8 cellular contexts compared by ENCODE assay signal in the genomic region with DNA sequence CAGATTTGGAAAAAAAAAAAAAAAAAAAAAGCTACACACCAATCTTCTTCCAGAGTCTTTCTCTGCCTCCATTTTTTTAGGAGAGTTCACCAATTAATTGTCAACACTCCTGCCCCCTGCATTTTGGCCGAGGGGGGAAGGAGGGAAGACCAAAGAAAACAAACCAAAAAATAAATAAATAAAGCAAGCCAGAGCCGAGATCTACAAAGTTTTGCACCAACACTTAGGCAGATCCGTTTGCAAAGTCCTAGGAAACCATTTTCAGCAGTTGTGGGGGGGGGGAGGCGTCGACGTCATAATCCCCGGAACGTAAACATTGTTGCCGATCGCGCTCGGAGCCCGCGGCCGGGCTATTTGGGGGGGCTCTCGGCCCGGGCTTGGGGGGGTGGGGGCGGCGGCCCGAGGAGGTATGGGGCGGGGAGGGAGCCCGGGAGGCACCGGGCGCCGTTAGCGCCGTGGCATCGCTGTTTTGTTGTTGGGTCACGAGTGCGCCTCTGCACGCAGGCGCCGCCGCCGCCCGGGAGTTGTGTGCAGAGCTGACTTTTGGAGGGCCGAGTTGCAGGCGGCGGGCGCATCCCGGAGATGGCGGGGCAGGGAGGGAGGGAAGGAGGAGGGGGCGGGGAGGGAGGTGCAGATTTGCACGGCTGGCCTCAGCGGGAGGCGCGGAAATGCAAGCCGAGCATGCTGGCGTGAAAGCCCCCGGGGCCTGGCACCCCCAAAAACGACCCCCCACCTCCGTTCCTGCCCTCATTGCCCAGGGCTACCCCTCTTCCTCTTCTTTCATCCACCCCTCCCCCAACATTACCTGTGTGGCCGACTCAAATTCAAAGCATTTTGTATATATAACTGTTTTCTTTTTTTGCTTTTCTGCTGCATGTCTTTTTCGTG. TPM values are rescaled to one million over a fixed set of nuclear protein-coding genes. Genes with fewer than 3 reads are reported as not detected.
A peak's percentile ranks its signal among the peaks of the same experiment; 100 is the strongest.
DNase-seq lines count a peak whose midpoint lies in the region; ATAC-seq and TF ChIP-seq lines count a peak whose summit lies in the region.

No MANE protein-coding gene starts in this region.

- TF ChIP-seq POLR2A in ovary (IDR thresholded peaks at IDR 0.05) (no peak), tibial nerve (IDR thresholded peaks at IDR 0.05) (no peak)

- H3K27ac Mint-ChIP-seq in activated naive CD4-positive, alpha-beta T cell treated with anti-CD3 and anti-CD28 coated beads, Interleukin-2, amount 50 U/mL, for 72 hours = peak overlapping the region; percentile 88 to 100

- no peaks in the 10 kb centered on the region for H3K9me3 ChIP-seq in SK-N-MC (ENCODE audit: low read depth, low read length)
- H3K9me3 ChIP-seq in ovary = no peaks in the 10 kb centered on the region
- no peaks in the 10 kb centered on the region for H3K9me3 ChIP-seq in tibial nerve

- H3K36me3 ChIP-seq in GM06990 (ENCODE audit: control insufficient read depth, insufficient read depth, low read length) (no peaks in the 10 kb centered on the region), SK-N-MC (ENCODE audit: insufficient read depth, low read length) (peaks cover 9% of the 10 kb centered on the region), ovary (no peaks in the 10 kb centered on the region), tibial nerve (peaks cover 0 to 5% (median 0%) of the 10 kb centered on the region in 3 donors)

- H3K27ac ChIP-seq in SK-N-MC (peak overlapping the region; percentile 96), ovary (peak overlapping the region; percentile 56 to 84), tibial nerve (peak overlapping the region; percentile 83 to 94 (median 88))

- peak; percentile 64 to 80 for ATAC-seq in activated naive CD4-positive, alpha-beta T cell treated with anti-CD3 and anti-CD28 coated beads, Interleukin-2, amount 50 U/mL, for 72 hours
- ATAC-seq in Right ventricle myocardium inferior (peak; percentile 67), GM19328 (IDR thresholded peaks at IDR 0.05; ENCODE audit: unreplicated experiment) (no peak)

- H3K4me1 ChIP-seq in ovary (ENCODE audit: insufficient read depth) (peaks cover 13% of the 10 kb centered on the region), tibial nerve (peaks cover 0 to 60% (median 37%) of the 10 kb centered on the region in 4 donors)

- H3K27me3 ChIP-seq in GM06990 (replicated peaks; ENCODE audit: control insufficient read depth, insufficient read depth, low read length) (no peaks in the 10 kb centered on the region), ovary (no peaks in the 10 kb centered on the region), tibial nerve (no peaks in the 10 kb centered on the region)

- DNase-seq in GM06990 (ENCODE audit: extremely low read depth, insufficient read length) (peak; percentile 56), Kasumi-1 (lab: John Stamatoyannopoulos, UW) (peak; percentile 45 to 53), SK-N-MC (ENCODE audit: low read depth, low spot score) (no peak), Right ventricle myocardium inferior (ENCODE audit: missing footprints) (peak; percentile 88), ovary (peak; percentile 65 to 81 (median 76)), tibial nerve (ENCODE audit: low spot score in 2 of 2) (peak; percentile 43 to 67)
- peak; percentile 62 to 75 for DNase-seq in activated naive CD4-positive, alpha-beta T cell treated with anti-CD3 and anti-CD28 coated beads, Interleukin-2, amount 50 U/mL, for 72 hours (ENCODE audit: low spot score in 2 of 2)

- H3K9me3 Mint-ChIP-seq in activated naive CD4-positive, alpha-beta T cell treated with anti-CD3 and anti-CD28 coated beads, Interleukin-2, amount 50 U/mL, for 72 hours = no peaks in the 10 kb centered on the region

- intact Hi-C loops in Right ventricle myocardium inferior (cut with DNase I) (loop anchor here (2.0 to 5.0 kb wide), 2 partner anchors 43 to 47 kb away; partner anchors contain the start of gene ORAI1), ovary (cut with DNase I) (loop anchor here in 1 of 4 donors (2.0 to 5.0 kb wide), 2 partner anchors 41 to 47 kb away; partner anchors contain the start of gene ORAI1)

- peak overlapping the region; percentile 87 for H3K9ac ChIP-seq in SK-N-MC (ENCODE audit: insufficient read length)

- H3K4me3 ChIP-seq in GM06990 (replicated peaks; ENCODE audit: low read depth, low read length) = peak overlapping the region; percentile 66
- peak overlapping the region; percentile 95 for H3K4me3 ChIP-seq in SK-N-MC
- peak overlapping the region; percentile 43 for H3K4me3 ChIP-seq in ovary
- H3K4me3 ChIP-seq in tibial nerve = peak overlapping the region; percentile 57 to 81 (median 66)

- 0 to 1% (median 1%) methylated on average over 35 to 54 of the region's 54 CpGs for WGBS in ovary, 3 donors
- 0 to 1% methylated on average over 31 to 42 of the region's 54 CpGs for WGBS in tibial nerve, 2 donors

- TF ChIP-seq EP300 in ovary (IDR thresholded peaks at IDR 0.05) = no peak
- peak in 1 of 2 donors; percentile 47 for TF ChIP-seq EP300 in tibial nerve (IDR thresholded peaks at IDR 0.05)

- peaks cover 9 to 10% of the 10 kb centered on the region in 2 donors for H3K36me3 Mint-ChIP-seq in activated naive CD4-positive, alpha-beta T cell treated with anti-CD3 and anti-CD28 coated beads, Interleukin-2, amount 50 U/mL, for 72 hours

- TF ChIP-seq CTCF in GM06990 (IDR thresholded peaks at IDR 0.05; ENCODE audit: insufficient read depth, low read length, poor library complexity, severe bottlenecking) (no peak), ovary (IDR thresholded peaks at IDR 0.05) (no peak), tibial nerve (IDR thresholded peaks at IDR 0.05) (no peak)

RNA-seq across cellular contexts. Expression of gene KDM2B, which starts 0.6 kb away (rescaled TPM):
- 10 to 100 TPM; 28.9 to 66.8 TPM for total RNA-seq in activated naive CD4-positive, alpha-beta T cell treated with anti-CD3 and anti-CD28 coated beads, Interleukin-2, amount 50 U/mL, for 72 hours
- total RNA-seq in Right ventricle myocardium inferior (13.1 TPM), ovary (10 to 100 TPM; 14.9 to 33.6 (median 26.1) TPM), tibial nerve (10 to 100 TPM; 15.5 to 32.2 (median 20.8) TPM)
- polyA plus RNA-seq in ovary = 10 to 100 TPM; 13.2 to 17.1 TPM

RNA-seq across cellular contexts. Expression of gene ORAI1, which starts 46.1 kb away (rescaled TPM):
- total RNA-seq in activated naive CD4-positive, alpha-beta T cell treated with anti-CD3 and anti-CD28 coated beads, Interleukin-2, amount 50 U/mL, for 72 hours = 10 to 100 TPM; 23.0 to 23.2 TPM
- total RNA-seq in Right ventricle myocardium inferior (11.5 TPM), ovary (10 to 100 TPM in 5 of 7 donors, 1 to 10 TPM in 2; 4.5 to 18.4 (median 12.3) TPM), tibial nerve (10 to 100 TPM in 3 of 4 donors, 1 to 10 TPM in 1; 5.9 to 13.2 (median 10.4) TPM)
- polyA plus RNA-seq in ovary = 10 to 100 TPM in 1 of 2 donors, 1 to 10 TPM in 1; 3.4 to 13.7 TPM

Comparison
In these comparisons a context has a peak if more than half of its experiments do, and no peak if none do; other contexts are left out.
1. H3K4me3 ChIP-seq: peak in every context shown above with its lines; median percentile 95 in SK-N-MC; 66 in GM06990; 66 in tibial nerve; 43 in ovary.